24 cellular contexts compared by ENCODE assay signal in the genomic region with DNA sequence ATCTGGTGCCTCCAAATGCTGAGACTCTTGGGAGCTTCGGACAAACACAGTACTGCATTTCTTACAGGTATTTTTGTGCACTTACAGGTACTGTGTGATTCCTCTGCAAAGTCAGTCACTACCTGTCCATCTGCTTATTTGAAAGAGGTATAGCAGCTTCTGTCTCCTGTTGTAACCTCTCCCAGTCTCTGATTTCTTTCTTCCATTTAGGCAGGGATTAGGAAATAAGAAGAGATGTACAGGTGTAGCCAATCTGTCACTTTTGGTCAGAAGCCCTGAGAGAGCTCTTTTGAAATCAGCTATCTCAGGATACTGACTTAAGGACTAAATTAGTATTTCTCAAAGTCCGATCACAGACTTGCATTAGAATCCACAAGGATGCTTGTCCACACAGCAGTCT.
"Had no signal": no experiment of that assay in that cellular context is flagged by ENCODE, and none has a peak within 500 bp of the region (broad histone marks: within the 10 kb centered on the region; RNA-seq: fewer than 3 reads in every experiment).

No MANE protein-coding gene starts in this region.

- H3K4me3 Mint-ChIP-seq: memory B cell; natural killer cell; stimulated activated naive CD8-positive, alpha-beta T cell treated with anti-CD3 and anti-CD28 coated beads, Interleukin-15, amount 100 ng/mL, for 72 hours had no signal

- DNase-seq: effector CD4-positive, alpha-beta T cell; gastrocnemius medialis; head of caudate nucleus; natural killer cell; stimulated activated CD4-positive, alpha-beta T cell treated with anti-CD3 and anti-CD28 coated beads, Interleukin-12 subunit alpha, Interleukin-12 subunit beta, amount 100 ng/mL, for 4 hours; stimulated activated CD4-positive, alpha-beta T cell treated with anti-CD3 and anti-CD28 coated beads, Interleukin-1b, Interleukin-23, amount 100 ng/mL, for 48 hours; stimulated activated CD4-positive, alpha-beta T cell treated with anti-CD3 and anti-CD28 coated beads, Interleukin-4, amount 100 ng/mL, for 1 hour; stimulated activated CD8-positive, alpha-beta memory T cell treated with anti-CD3 and anti-CD28 coated beads, Interleukin-4, amount 100 ng/mL, for 48 hours; stimulated activated naive CD4-positive, alpha-beta T cell; stimulated activated naive CD8-positive, alpha-beta T cell treated with anti-CD3 and anti-CD28 coated beads, Interleukin-15, amount 100 ng/mL, for 72 hours; transverse colon; upper lobe of right lung had no signal

- ATAC-seq: gastrocnemius medialis; left lobe of liver; natural killer cell; sciatic nerve; stimulated activated naive CD8-positive, alpha-beta T cell treated with anti-CD3 and anti-CD28 coated beads, Interleukin-15, amount 100 ng/mL, for 72 hours; upper lobe of right lung had no signal

- H3K9me3 ChIP-seq: gastrocnemius medialis, neutrophil, prostate gland, right atrium auricular region, suprapubic skin, transverse colon, upper lobe of right lung, vagina had no signal

- H3K27ac ChIP-seq: gastrocnemius medialis, neutrophil, parathyroid adenoma, prostate gland, right atrium auricular region, suprapubic skin, transverse colon, upper lobe of right lung, vagina had no signal

- H2AFZ ChIP-seq: parathyroid adenoma had no signal

- H3K4me2 ChIP-seq: smooth muscle cell had no signal

- H3K27me3 Mint-ChIP-seq: memory B cell; stimulated activated naive CD8-positive, alpha-beta T cell treated with anti-CD3 and anti-CD28 coated beads, Interleukin-15, amount 100 ng/mL, for 72 hours had no signal

- H3K9me3 Mint-ChIP-seq: natural killer cell; stimulated activated naive CD8-positive, alpha-beta T cell treated with anti-CD3 and anti-CD28 coated beads, Interleukin-15, amount 100 ng/mL, for 72 hours had no signal

- H3K4me3 ChIP-seq: dorsolateral prefrontal cortex, gastrocnemius medialis, lung, prostate gland, right atrium auricular region, smooth muscle cell, suprapubic skin, transverse colon, upper lobe of right lung, vagina had no signal

- H3K27me3 ChIP-seq: dorsolateral prefrontal cortex, gastrocnemius medialis, neutrophil, right atrium auricular region, suprapubic skin, transverse colon, upper lobe of right lung, vagina had no signal

- H3K36me3 Mint-ChIP-seq: natural killer cell had no signal

- H3K36me3 ChIP-seq: gastrocnemius medialis, neutrophil, prostate gland, right atrium auricular region, suprapubic skin, transverse colon, upper lobe of right lung, vagina had no signal
